In the genomic region with DNA sequence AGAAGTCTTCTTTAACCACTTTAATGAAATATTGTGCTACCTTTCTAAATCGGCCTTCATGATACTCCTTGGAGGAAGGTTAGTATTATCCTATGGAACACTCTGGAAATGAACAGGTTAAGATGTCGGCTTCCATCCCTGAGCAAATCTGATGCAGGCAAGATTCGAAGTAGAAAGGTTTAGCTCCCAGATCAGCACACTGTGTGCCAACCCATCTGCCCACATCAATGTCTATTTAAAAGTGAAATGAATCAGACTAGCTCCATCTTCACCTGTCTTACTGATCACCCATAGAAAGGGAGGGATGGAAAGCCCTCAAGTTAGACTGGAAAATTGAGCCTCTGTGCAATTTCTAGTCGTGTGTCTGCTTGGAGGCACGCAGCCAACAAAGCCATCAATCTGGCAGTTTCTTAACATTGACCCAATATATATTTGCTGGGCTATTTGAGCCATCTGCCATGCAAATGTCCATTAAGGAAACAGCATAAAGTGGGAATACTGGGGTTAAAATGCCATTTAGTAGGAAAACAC, we compare ENCODE assay signal across 13 cellular contexts.
"Had no signal": no experiment of that assay in that cellular context is flagged by ENCODE, and none has a peak within 500 bp of the region (broad histone marks: within the 10 kb centered on the region; RNA-seq: fewer than 3 reads in every experiment).

No MANE protein-coding gene starts in this region.

- H3K4me1 Mint-ChIP-seq: activated CD4-positive, alpha-beta T cell treated with anti-CD3 and anti-CD28 coated beads, Interleukin-2, amount 10 ng/mL, durations not matched to agents 24 days and 14 days; activated naive CD4-positive, alpha-beta T cell treated with anti-CD3 and anti-CD28 coated beads, Interleukin-2, amount 10 ng/mL, durations not matched to agents 7 days and 5 days; stimulated activated naive CD8-positive, alpha-beta T cell treated with anti-CD3 and anti-CD28 coated beads, Interleukin-15, amount 100 ng/mL, for 72 hours had no signal

- H3K4me3 Mint-ChIP-seq: activated CD4-positive, alpha-beta T cell treated with anti-CD3 and anti-CD28 coated beads, Interleukin-2, amount 10 ng/mL, durations not matched to agents 24 days and 14 days; activated naive CD4-positive, alpha-beta T cell treated with anti-CD3 and anti-CD28 coated beads, Interleukin-2, amount 10 ng/mL, durations not matched to agents 7 days and 5 days; stimulated activated naive CD8-positive, alpha-beta T cell treated with anti-CD3 and anti-CD28 coated beads, Interleukin-15, amount 100 ng/mL, for 72 hours had no signal

- DNase-seq: activated CD4-positive, alpha-beta T cell treated with anti-CD3 and anti-CD28 coated beads, Interleukin-2, amount 10 ng/mL, durations not matched to agents 24 days and 14 days; activated CD4-positive, CD25-positive, alpha-beta regulatory T cell; activated CD8-positive, alpha-beta memory T cell treated with anti-CD3 and anti-CD28 coated beads for 24 hours; activated naive CD4-positive, alpha-beta T cell treated with anti-CD3 and anti-CD28 coated beads, Interleukin-2, amount 10 ng/mL, durations not matched to agents 7 days and 5 days; erythroblast; gastrocnemius medialis; pancreas; sigmoid colon; spleen; stimulated activated naive CD8-positive, alpha-beta T cell treated with anti-CD3 and anti-CD28 coated beads, Interleukin-15, amount 100 ng/mL, for 72 hours had no signal

- H3K27me3 Mint-ChIP-seq: activated naive CD4-positive, alpha-beta T cell treated with anti-CD3 and anti-CD28 coated beads, Interleukin-2, amount 10 ng/mL, durations not matched to agents 7 days and 5 days; stimulated activated naive CD8-positive, alpha-beta T cell treated with anti-CD3 and anti-CD28 coated beads, Interleukin-15, amount 100 ng/mL, for 72 hours had no signal

- H3K27ac Mint-ChIP-seq: activated CD4-positive, alpha-beta T cell treated with anti-CD3 and anti-CD28 coated beads, Interleukin-2, amount 10 ng/mL, durations not matched to agents 24 days and 14 days; activated naive CD4-positive, alpha-beta T cell treated with anti-CD3 and anti-CD28 coated beads, Interleukin-2, amount 10 ng/mL, durations not matched to agents 7 days and 5 days; activated T-helper 2 cell treated with anti-CD3 and anti-CD28 coated beads, Interferon-gamma antibody, Interleukin-2, Interleukin-4, amounts not matched to agents 10 μg/mL and 5 μg/mL and 100 μg/mL, durations not matched to agents 14 hours and 24 hours and 36 hours; stimulated activated naive CD8-positive, alpha-beta T cell treated with anti-CD3 and anti-CD28 coated beads, Interleukin-15, amount 100 ng/mL, for 72 hours had no signal

- FAIRE-seq: bronchial epithelial cell, keratinocyte, pancreas had no signal

- H3K9me3 Mint-ChIP-seq: activated CD4-positive, alpha-beta T cell treated with anti-CD3 and anti-CD28 coated beads, Interleukin-2, amount 10 ng/mL, durations not matched to agents 24 days and 14 days; activated naive CD4-positive, alpha-beta T cell treated with anti-CD3 and anti-CD28 coated beads, Interleukin-2, amount 10 ng/mL, durations not matched to agents 7 days and 5 days; activated T-helper 2 cell treated with anti-CD3 and anti-CD28 coated beads, Interferon-gamma antibody, Interleukin-2, Interleukin-4, amounts not matched to agents 10 μg/mL and 5 μg/mL and 100 μg/mL, durations not matched to agents 14 hours and 24 hours and 36 hours; stimulated activated naive CD8-positive, alpha-beta T cell treated with anti-CD3 and anti-CD28 coated beads, Interleukin-15, amount 100 ng/mL, for 72 hours had no signal

- H3K36me3 Mint-ChIP-seq: activated naive CD4-positive, alpha-beta T cell treated with anti-CD3 and anti-CD28 coated beads, Interleukin-2, amount 10 ng/mL, durations not matched to agents 7 days and 5 days had no signal
